Comparison of ENCODE assay signal across 1 cellular context in the genomic region with DNA sequence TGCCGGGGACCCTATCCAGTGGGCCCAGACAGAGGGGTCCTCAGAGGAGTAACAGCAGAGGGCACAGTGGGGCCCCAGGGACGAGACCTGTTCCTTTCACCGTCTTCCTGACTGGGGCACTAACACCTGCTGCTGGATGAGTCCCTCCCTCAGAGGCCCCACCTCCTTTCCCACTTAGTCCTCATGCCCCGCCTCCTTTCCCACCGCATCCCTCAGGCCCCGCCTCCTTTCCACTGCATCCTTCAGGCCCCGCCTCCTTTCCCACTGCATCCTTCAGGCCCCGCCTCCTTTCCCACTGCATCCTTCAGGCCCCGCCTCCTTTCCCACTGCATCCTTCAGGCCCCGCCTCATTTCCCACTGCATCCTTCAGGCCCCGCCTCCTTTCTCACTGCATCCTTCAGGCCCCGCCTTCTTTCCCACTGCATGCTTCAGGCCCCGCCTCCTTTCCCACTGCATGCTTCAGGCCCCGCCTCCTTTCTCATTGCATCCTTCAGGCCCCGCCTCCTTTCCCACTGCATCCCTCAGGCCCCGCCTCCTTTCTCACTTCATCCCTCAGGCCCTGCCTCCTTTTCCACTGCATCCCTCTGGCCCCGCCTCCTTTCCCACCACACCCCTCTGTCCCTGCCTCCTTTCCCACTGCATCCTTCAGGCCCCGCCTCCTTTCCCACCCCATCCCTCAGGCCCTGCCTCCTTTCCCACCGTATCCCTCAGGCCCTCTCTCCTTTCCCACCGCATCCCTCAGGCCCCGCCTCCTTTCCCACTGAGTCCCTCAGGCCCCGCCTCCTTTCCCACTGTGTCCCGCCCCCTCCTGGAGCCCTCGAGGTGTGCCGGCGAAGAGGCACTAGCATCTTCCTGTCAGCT.
TF ChIP-seq lines count a peak whose summit lies in the region.

No MANE protein-coding gene starts in this region.

TF ChIP-seq in HCT116, 20 proteins besides CTCF, POLR2A, EP300 and RAD21:
- TF ChIP-seq FOSL1 (IDR thresholded peaks at IDR 0.05; ENCODE audit: low read depth): no peak
- TF ChIP-seq TCF7L2 (IDR thresholded peaks at IDR 0.05; ENCODE audit: borderline replicate concordance, extremely low read depth, insufficient read depth, insufficient read length): no peak
- TF ChIP-seq JUND (IDR thresholded peaks at IDR 0.05): no peak
- TF ChIP-seq EZH2 (IDR thresholded peaks at IDR 0.05): no peak
- no peak for TF ChIP-seq ZNF274 (IDR thresholded peaks at IDR 0.05; ENCODE audit: low read depth, low read length)
- TF ChIP-seq SP1 (IDR thresholded peaks at IDR 0.05; ENCODE audit: low read depth): no peak
- TF ChIP-seq YY1 (IDR thresholded peaks at IDR 0.05; ENCODE audit: extremely low read depth, insufficient replicate concordance, low read depth, low read length): no peak
TF ChIP-seq in HCT116: peak in this region for 0.
